ENCODE assay signal across 8 cellular contexts in the genomic region with DNA sequence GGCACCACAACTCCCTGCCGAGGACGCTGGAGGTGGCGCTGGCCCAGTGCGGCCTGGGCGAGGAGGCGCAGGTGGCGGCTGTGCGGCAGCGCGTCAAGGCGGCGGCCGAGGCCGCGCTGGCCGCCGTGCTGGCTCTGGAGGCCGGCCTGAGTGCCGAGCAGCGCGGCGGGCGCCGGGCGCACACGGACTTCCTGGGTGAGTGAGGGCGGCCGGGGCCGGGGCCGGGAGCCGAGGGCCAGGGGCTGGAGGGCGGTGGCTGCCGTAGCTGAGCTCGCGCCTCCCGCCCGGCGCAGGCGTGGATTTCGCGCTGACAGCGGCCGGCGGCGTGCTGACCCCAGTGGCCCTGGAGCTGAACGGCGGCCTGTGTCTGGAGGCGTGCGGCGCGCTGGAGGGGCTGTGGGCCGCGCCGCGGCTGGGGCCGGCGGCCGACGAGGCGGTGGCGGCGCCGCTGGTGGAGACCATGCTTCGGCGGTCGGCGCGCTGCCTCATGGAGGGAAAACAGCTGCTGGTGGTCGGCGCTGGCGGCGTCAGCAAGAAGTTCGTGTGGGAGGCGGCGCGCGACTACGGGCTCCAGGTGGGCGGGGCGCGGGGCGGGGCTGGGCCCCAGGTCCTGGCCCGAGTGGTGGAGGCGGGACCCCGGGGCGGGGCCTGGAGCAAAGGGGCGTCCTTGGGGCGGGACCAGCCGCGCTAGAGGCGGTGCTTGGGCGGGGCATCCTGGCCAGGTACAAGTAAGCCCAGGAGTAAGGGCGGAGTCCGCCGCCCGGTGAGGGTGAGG. TPM values are rescaled to one million over a fixed set of nuclear protein-coding genes. Genes with fewer than 3 reads are reported as not detected.
A peak's percentile ranks its signal among the peaks of the same experiment; 100 is the strongest.
DNase-seq lines count a peak whose midpoint lies in the region; ATAC-seq and TF ChIP-seq lines count a peak whose summit lies in the region.

No MANE protein-coding gene starts in this region.

- in situ Hi-C loops in Panc1 (cut with HindIII; ENCODE audit: low pct_unique_long_range_greater_than_20kb, low sequenced_read_pairs) = no loop called here

- H3K27ac ChIP-seq in KOPT-K1 (ENCODE audit: low read depth, low read length, poor library complexity, severe bottlenecking) = peak overlapping the region; percentile 91
- peak overlapping the region; percentile 63 for H3K27ac ChIP-seq in Panc1 (ENCODE audit: low read length)
- H3K27ac ChIP-seq in esophagus squamous epithelium = peak overlapping the region; percentile 81 to 97 (median 90)
- H3K27ac ChIP-seq in naive thymus-derived CD4-positive, alpha-beta T cell (ENCODE audit: low read depth, low read length) = peak overlapping the region; percentile 77

- TF ChIP-seq POLR2A in esophagus squamous epithelium (IDR thresholded peaks at IDR 0.05) = peak in 2 of 4 donors; percentile 60 to 81

- H3K4me1 ChIP-seq in Panc1 (ENCODE audit: control insufficient read depth, insufficient read depth, low read length) (peaks cover 46% of the 10 kb centered on the region), esophagus squamous epithelium (peaks cover 32 to 72% (median 51%) of the 10 kb centered on the region in 3 donors)
- H3K4me1 ChIP-seq in naive thymus-derived CD4-positive, alpha-beta T cell (ENCODE audit: control insufficient read depth in 2 of 2, insufficient read depth in 2 of 2, low read length in 2 of 2) = peaks cover 42 to 49% of the 10 kb centered on the region in 2 donors

- no peaks in the 10 kb centered on the region for H3K9me3 ChIP-seq in KOPT-K1 (ENCODE audit: insufficient read depth, low read length, poor library complexity, severe bottlenecking)
- no peaks in the 10 kb centered on the region for H3K9me3 ChIP-seq in Panc1 (ENCODE audit: control insufficient read depth, insufficient read depth, low read depth, low read length)
- no peaks in the 10 kb centered on the region for H3K9me3 ChIP-seq in esophagus squamous epithelium
- no peaks in the 10 kb centered on the region for H3K9me3 ChIP-seq in naive thymus-derived CD4-positive, alpha-beta T cell (ENCODE audit: control insufficient read depth in 2 of 3, low read length in 3 of 3)

- BruUV-seq in Panc1 (replicated peaks; lab: Mats Ljungman, UMichigan) = no TSS peak

- ATAC-seq in GM21723 (IDR thresholded peaks at IDR 0.05; ENCODE audit: unreplicated experiment) = peak; percentile 85
- peak; percentile 91 for ATAC-seq in Panc1
- peak; percentile 91 for ATAC-seq in activated T-cell treated with anti-CD3 and anti-CD28 coated beads, Interleukin-2, amount 50 U/mL, for 72 hours (replicated peaks in 1 of 2)
- peak; percentile 96 for ATAC-seq in naive thymus-derived CD4-positive, alpha-beta T cell
- peak; percentile 88 for ATAC-seq in stimulated activated effector memory CD8-positive, alpha-beta T cell treated with anti-CD3 and anti-CD28 coated beads, Interleukin-12 subunit alpha, Interleukin-12 subunit beta, amount 100 ng/mL, for 72 hours

- no peaks in the 10 kb centered on the region for H3K27me3 Mint-ChIP-seq in activated T-cell treated with anti-CD3 and anti-CD28 coated beads, Interleukin-2, amount 50 U/mL, for 72 hours (ENCODE audit: low read depth)
- peaks cover 0 to 15% (median 0%) of the 10 kb centered on the region in 5 donors for H3K27me3 Mint-ChIP-seq in naive thymus-derived CD4-positive, alpha-beta T cell

- no peaks in the 10 kb centered on the region for H3K36me3 Mint-ChIP-seq in activated T-cell treated with anti-CD3 and anti-CD28 coated beads, Interleukin-2, amount 50 U/mL, for 72 hours (ENCODE audit: insufficient read depth in 2 of 2)
- peaks cover 0 to 4% (median 0%) of the 10 kb centered on the region in 5 donors for H3K36me3 Mint-ChIP-seq in naive thymus-derived CD4-positive, alpha-beta T cell
- peaks cover 18% of the 10 kb centered on the region for H3K36me3 Mint-ChIP-seq in stimulated activated effector memory CD8-positive, alpha-beta T cell treated with anti-CD3 and anti-CD28 coated beads, Interleukin-12 subunit alpha, Interleukin-12 subunit beta, amount 100 ng/mL, for 72 hours

- no peaks in the 10 kb centered on the region for H3K27me3 ChIP-seq in Panc1 (ENCODE audit: control insufficient read depth, insufficient read depth, low read length)
- no peaks in the 10 kb centered on the region for H3K27me3 ChIP-seq in esophagus squamous epithelium
- no peaks in the 10 kb centered on the region for H3K27me3 ChIP-seq in naive thymus-derived CD4-positive, alpha-beta T cell (ENCODE audit: control insufficient read depth in 2 of 2, insufficient read depth in 2 of 2, low read length in 2 of 2)

- POLR2A ChIA-PET in Panc1 (lab: Charles Lee) = interaction anchor here (0.6 kb wide), 2 partner anchors 19 to 23 kb away, joined by 3 to 7 read pairs; a partner anchor contains a TSS
- POLR2A ChIA-PET in naive thymus-derived CD4-positive, alpha-beta T cell (lab: Charles Lee) = interaction anchor here (0.6 to 31.8 kb wide), 13 partner anchors 9 to 163 kb away, joined by 3 to 1530 read pairs (median 12); a partner anchor contains a TSS

- peak overlapping the region; percentile 54 to 61 for H3K4me3 ChIP-seq in Panc1 (ENCODE audit: low read depth in 2 of 2, low read length in 2 of 2)
- H3K4me3 ChIP-seq in esophagus squamous epithelium = peak overlapping the region; percentile 50 to 89 (median 68)
- peak overlapping the region; percentile 56 for H3K4me3 ChIP-seq in naive thymus-derived CD4-positive, alpha-beta T cell (ENCODE audit: low read length)

- H3K4me1 Mint-ChIP-seq in activated T-cell treated with anti-CD3 and anti-CD28 coated beads, Interleukin-2, amount 50 U/mL, for 72 hours (ENCODE audit: low read depth) = peaks cover 56% of the 10 kb centered on the region
- peaks cover 24 to 60% (median 53%) of the 10 kb centered on the region in 7 donors for H3K4me1 Mint-ChIP-seq in naive thymus-derived CD4-positive, alpha-beta T cell
- peaks cover 71% of the 10 kb centered on the region for H3K4me1 Mint-ChIP-seq in stimulated activated effector memory CD8-positive, alpha-beta T cell treated with anti-CD3 and anti-CD28 coated beads, Interleukin-12 subunit alpha, Interleukin-12 subunit beta, amount 100 ng/mL, for 72 hours

- H3K36me3 ChIP-seq in KOPT-K1 (ENCODE audit: insufficient read depth, low read length) = no peaks in the 10 kb centered on the region
- no peaks in the 10 kb centered on the region for H3K36me3 ChIP-seq in Panc1 (ENCODE audit: control insufficient read depth, insufficient read depth, low read length)
- H3K36me3 ChIP-seq in esophagus squamous epithelium = no peaks in the 10 kb centered on the region
- no peaks in the 10 kb centered on the region for H3K36me3 ChIP-seq in naive thymus-derived CD4-positive, alpha-beta T cell (ENCODE audit: control insufficient read depth in 2 of 3, insufficient read depth in 3 of 3, low read length in 3 of 3)

- no peak for TF ChIP-seq CTCF in Panc1 (IDR thresholded peaks at IDR 0.05)
- TF ChIP-seq CTCF in esophagus squamous epithelium (IDR thresholded peaks at IDR 0.05) = peak in 1 of 6 experiments; percentile 18

- DNase-seq in DMS153 (lab: John Stamatoyannopoulos, UW) (peak; percentile 84), Panc1 (ENCODE audit: low read depth, low spot score) (no peak), esophagus squamous epithelium (lab: John Stamatoyannopoulos, UW) (peak; percentile 74)
- peak; percentile 97 to 100 for DNase-seq in activated T-cell treated with anti-CD3 and anti-CD28 coated beads, Interleukin-2, amount 50 U/mL, for 72 hours
- DNase-seq in naive thymus-derived CD4-positive, alpha-beta T cell = peak; percentile 97 to 100 (median 97)
- peak; percentile 98 to 99 for DNase-seq in stimulated activated effector memory CD8-positive, alpha-beta T cell treated with anti-CD3 and anti-CD28 coated beads, Interleukin-12 subunit alpha, Interleukin-12 subunit beta, amount 100 ng/mL, for 72 hours (ENCODE audit: low spot score in 2 of 2)

- 0% methylated on average over 3 of the region's 96 CpGs; no CpG with 5 or more reads in 1 of the 2 donors for WGBS in esophagus squamous epithelium, 2 donors

- no peak overlapping the region for H3K27ac Mint-ChIP-seq in activated T-cell treated with anti-CD3 and anti-CD28 coated beads, Interleukin-2, amount 50 U/mL, for 72 hours
- peak overlapping the region; percentile 69 to 98 (median 92) for H3K27ac Mint-ChIP-seq in naive thymus-derived CD4-positive, alpha-beta T cell
- H3K27ac Mint-ChIP-seq in stimulated activated effector memory CD8-positive, alpha-beta T cell treated with anti-CD3 and anti-CD28 coated beads, Interleukin-12 subunit alpha, Interleukin-12 subunit beta, amount 100 ng/mL, for 72 hours = peak overlapping the region; percentile 84

- H3K4me3 Mint-ChIP-seq in activated T-cell treated with anti-CD3 and anti-CD28 coated beads, Interleukin-2, amount 50 U/mL, for 72 hours = peak overlapping the region; percentile 86 to 88
- peak overlapping the region; percentile 74 to 92 (median 82) for H3K4me3 Mint-ChIP-seq in naive thymus-derived CD4-positive, alpha-beta T cell
- H3K4me3 Mint-ChIP-seq in stimulated activated effector memory CD8-positive, alpha-beta T cell treated with anti-CD3 and anti-CD28 coated beads, Interleukin-12 subunit alpha, Interleukin-12 subunit beta, amount 100 ng/mL, for 72 hours = peak overlapping the region; percentile 76

- CTCF ChIA-PET in Panc1 (lab: Charles Lee) = interaction anchor here (0.6 to 1.2 kb wide), 3 partner anchors 18 to 207 kb away, joined by 3 to 5 read pairs (median 3); no protein-coding TSS in a partner anchor
- CTCF ChIA-PET in naive thymus-derived CD4-positive, alpha-beta T cell (lab: Charles Lee) = interaction anchor here (1.1 to 6.0 kb wide), 5 partner anchors 12 to 48 kb away, joined by 6 to 67 read pairs (median 7); a partner anchor contains a TSS

- H3K9me3 Mint-ChIP-seq in activated T-cell treated with anti-CD3 and anti-CD28 coated beads, Interleukin-2, amount 50 U/mL, for 72 hours = no peaks in the 10 kb centered on the region
- H3K9me3 Mint-ChIP-seq in naive thymus-derived CD4-positive, alpha-beta T cell = no peaks in the 10 kb centered on the region
- H3K9me3 Mint-ChIP-seq in stimulated activated effector memory CD8-positive, alpha-beta T cell treated with anti-CD3 and anti-CD28 coated beads, Interleukin-12 subunit alpha, Interleukin-12 subunit beta, amount 100 ng/mL, for 72 hours = no peaks in the 10 kb centered on the region

- intact Hi-C loops in Panc1 (cut with micrococcal nuclease; ENCODE audit: unreplicated experiment) (no loop called here), esophagus squamous epithelium (cut with DNase I) (no loop called here)
- intact Hi-C loops in naive thymus-derived CD4-positive, alpha-beta T cell (cut with micrococcal nuclease) = loop anchor here (1.0 kb wide), 8 partner anchors 12 to 85 kb away; a partner anchor contains a TSS

RNA-seq across cellular contexts. Expression of a gene that starts 5.4 kb away (rescaled TPM):
- total RNA-seq in Panc1 (2021; ENCODE audit: unreplicated experiment) (1.0 TPM), esophagus squamous epithelium (under 1 TPM; 0.09 to 0.76 (median 0.25) TPM)
- polyA plus RNA-seq in Panc1 (2012; ENCODE audit: insufficient read length) = 1.4 TPM
- total RNA-seq in activated T-cell treated with anti-CD3 and anti-CD28 coated beads, Interleukin-2, amount 50 U/mL, for 72 hours = 1 to 10 TPM; 3.8 to 5.0 TPM
- 10 to 100 TPM in 2 of 5 experiments, 1 to 10 TPM in 2, under 1 TPM in 1; 0.53 to 14.2 (median 5.1) TPM for total RNA-seq in naive thymus-derived CD4-positive, alpha-beta T cell
- 1 to 10 TPM in 1 of 2 donors, under 1 TPM in 1; 0.97 to 1.4 TPM for polyA plus RNA-seq in naive thymus-derived CD4-positive, alpha-beta T cell

RNA-seq across cellular contexts. Expression of a gene that starts 7.5 kb away (rescaled TPM):
- total RNA-seq in Panc1 (2021; ENCODE audit: unreplicated experiment) (68.5 TPM), esophagus squamous epithelium (100 to 1,000 TPM in 3 of 4 donors, 10 to 100 TPM in 1; 67.5 to 121 (median 113) TPM)
- 87.9 TPM for polyA plus RNA-seq in Panc1 (2012; ENCODE audit: insufficient read length)
- 10 to 100 TPM; 55.0 to 56.1 TPM for total RNA-seq in activated T-cell treated with anti-CD3 and anti-CD28 coated beads, Interleukin-2, amount 50 U/mL, for 72 hours
- 10 to 100 TPM; 61.9 to 83.9 (median 77.7) TPM for total RNA-seq in naive thymus-derived CD4-positive, alpha-beta T cell
- polyA plus RNA-seq in naive thymus-derived CD4-positive, alpha-beta T cell = 10 to 100 TPM; 45.2 to 46.6 TPM

RNA-seq across cellular contexts. Expression of a gene that starts 16.6 kb away (rescaled TPM):
- total RNA-seq in Panc1 (2021; ENCODE audit: unreplicated experiment) (0.82 TPM), esophagus squamous epithelium (10 to 100 TPM in 1 of 4 donors, 1 to 10 TPM in 3; 5.9 to 14.1 (median 6.8) TPM)
- polyA plus RNA-seq in Panc1 (2012; ENCODE audit: insufficient read length) = 2.0 TPM
- total RNA-seq in activated T-cell treated with anti-CD3 and anti-CD28 coated beads, Interleukin-2, amount 50 U/mL, for 72 hours = 100 to 1,000 TPM in 1 of 2 donors, 10 to 100 TPM in 1; 94.5 to 119 TPM
- 100 to 1,000 TPM; 134 to 357 (median 194) TPM for total RNA-seq in naive thymus-derived CD4-positive, alpha-beta T cell
- polyA plus RNA-seq in naive thymus-derived CD4-positive, alpha-beta T cell = 100 to 1,000 TPM; 498 to 670 TPM

RNA-seq across cellular contexts. Expression of a gene that starts 16.9 kb away (rescaled TPM):
- 0.33 TPM for total RNA-seq in Panc1 (2021; ENCODE audit: unreplicated experiment)
- polyA plus RNA-seq in Panc1 (2012; ENCODE audit: insufficient read length) = 0.68 TPM
- total RNA-seq in activated T-cell treated with anti-CD3 and anti-CD28 coated beads, Interleukin-2, amount 50 U/mL, for 72 hours = 100 to 1,000 TPM in 1 of 2 donors, 10 to 100 TPM in 1; 93.3 to 120 TPM
- total RNA-seq in esophagus squamous epithelium = 1 to 10 TPM; 1.7 to 7.2 (median 3.5) TPM
- 100 to 1,000 TPM; 243 to 425 (median 346) TPM for total RNA-seq in naive thymus-derived CD4-positive, alpha-beta T cell
- polyA plus RNA-seq in naive thymus-derived CD4-positive, alpha-beta T cell = 100 to 1,000 TPM; 225 to 366 TPM

RNA-seq across cellular contexts. Expression of a gene that starts 19.2 kb away (rescaled TPM):
- total RNA-seq in Panc1 (2021; ENCODE audit: unreplicated experiment) = 361 TPM
- 412 TPM for polyA plus RNA-seq in Panc1 (2012; ENCODE audit: insufficient read length)
- total RNA-seq in activated T-cell treated with anti-CD3 and anti-CD28 coated beads, Interleukin-2, amount 50 U/mL, for 72 hours = 100 to 1,000 TPM; 211 to 244 TPM
- 100 to 1,000 TPM; 146 to 202 (median 185) TPM for total RNA-seq in esophagus squamous epithelium
- 100 to 1,000 TPM in 4 of 5 experiments, 10 to 100 TPM in 1; 83.0 to 339 (median 122) TPM for total RNA-seq in naive thymus-derived CD4-positive, alpha-beta T cell
- polyA plus RNA-seq in naive thymus-derived CD4-positive, alpha-beta T cell = 100 to 1,000 TPM; 350 to 363 TPM

Comparison
In these comparisons a context has a peak if more than half of its experiments do, and no peak if none do; other contexts are left out.
1. RNA of a gene that starts 16.6 kb away (total RNA-seq): 134 to 357 TPM in naive thymus-derived CD4-positive, alpha-beta T cell and 94.5 to 119 TPM in activated T-cell treated with anti-CD3 and anti-CD28 coated beads, Interleukin-2, amount 50 U/mL, for 72 hours; 5.9 to 14.1 TPM in esophagus squamous epithelium and 0.82 TPM in Panc1 (single experiment); every median in the first group is over 4 times any median in the second.
2. intact Hi-C loops: an anchor here in naive thymus-derived CD4-positive, alpha-beta T cell (1.0 kb wide); none called in Panc1 and esophagus squamous epithelium.
3. Peak in every context shown above with its lines, with median percentiles within 50 percentile points of each other: ATAC-seq, H3K27ac ChIP-seq, H3K4me3 ChIP-seq and H3K4me3 Mint-ChIP-seq.